14 cellular contexts compared by ENCODE assay signal in genomic region chr7:116522247-116522646, GRCh38. TPM values are rescaled to one million over a fixed set of nuclear protein-coding genes. Genes with fewer than 3 reads are reported as not detected.
DNase-seq lines count a peak whose midpoint lies in the region; ATAC-seq and TF ChIP-seq lines count a peak whose summit lies in the region.
"Had no signal": no experiment of that assay in that cellular context is flagged by ENCODE, and none has a peak within 500 bp of the region (broad histone marks: within the 10 kb centered on the region; RNA-seq: fewer than 3 reads in every experiment).

No MANE protein-coding gene starts in this region.

- POLR2A ChIA-PET in Panc1 (lab: Charles Lee): interaction anchor here (0.7 to 1.4 kb wide), 2 partner anchors 10 to 79 kb away, joined by 3 to 9 read pairs; no protein-coding TSS in a partner anchor

- DNase-seq in DMS79 treated with DMSO at 0.1 percent for 48 hours (lab: John Stamatoyannopoulos, UW) (peak; percentile 80), Panc1 (ENCODE audit: low read depth, low spot score) (peak; percentile 91), epithelial cell of proximal tubule (ENCODE audit: low read depth) (peak; percentile 98), non-pigmented ciliary epithelial cell (ENCODE audit: low read depth) (peak; percentile 88), retina (no peak), NCI-H146 treated with DMSO at 0.1 percent for 48 hours (lab: John Stamatoyannopoulos, UW; ENCODE audit: unreplicated experiment) (no peak), GM19240 (ENCODE audit: insufficient read length, low spot score) (no peak)
- DNase-seq: activated CD8-positive, alpha-beta T cell treated with anti-CD3 and anti-CD28 coated beads, Interleukin-2, amount 10 ng/mL, durations not matched to agents 7 days and 5 days; DMS 273 treated with DMSO at 0.1 percent for 48 hours; left cardiac atrium; stimulated activated CD4-positive, alpha-beta T cell treated with anti-CD3 and anti-CD28 coated beads, Interleukin-15, amount 100 ng/mL, for 24 hours; substantia nigra had no signal

- TF ChIP-seq CTCF in Panc1 (IDR thresholded peaks at IDR 0.05): no peak
- TF ChIP-seq CTCF in epithelial cell of proximal tubule (conservative IDR thresholded peaks at IDR 0.05; ENCODE audit: low read depth, low read length): no peak

- intact Hi-C loops in Panc1 (cut with micrococcal nuclease; ENCODE audit: unreplicated experiment): loop anchor here (5.0 to 10.0 kb wide), 2 partner anchors 97 to 165 kb away; no protein-coding TSS in a partner anchor

- peaks cover 7% of the 10 kb centered on the region for H3K36me3 ChIP-seq in Panc1 (ENCODE audit: control insufficient read depth, insufficient read depth, low read length)

- ATAC-seq in Panc1: peak; percentile 27
- ATAC-seq in GM19035 (IDR thresholded peaks at IDR 0.05; ENCODE audit: unreplicated experiment): no peak
- ATAC-seq: activated CD8-positive, alpha-beta T cell treated with anti-CD3 and anti-CD28 coated beads, Interleukin-2, amount 10 ng/mL, durations not matched to agents 7 days and 5 days; left cardiac atrium had no signal

- CTCF ChIA-PET in Panc1 (lab: Charles Lee): no interaction called here

- H3K4me3 ChIP-seq in Panc1 (ENCODE audit: low read depth in 2 of 2, low read length in 2 of 2) (0 out of 4 replicates have a peak overlapping the region, but pooled peaks of 1 of the 2 experiments have one; percentile 6), epithelial cell of proximal tubule (ENCODE audit: low read depth, low read length) (no peak overlapping the region)

- peaks cover 49% of the 10 kb centered on the region for H3K4me1 ChIP-seq in Panc1 (ENCODE audit: control insufficient read depth, insufficient read depth, low read length)

- H3K27me3 ChIP-seq in Panc1 (ENCODE audit: control insufficient read depth, insufficient read depth, low read length): no peaks in the 10 kb centered on the region

- no peaks in the 10 kb centered on the region for H3K9me3 ChIP-seq in Panc1 (ENCODE audit: control insufficient read depth, insufficient read depth, low read depth, low read length)

- H3K27ac ChIP-seq in Panc1 (ENCODE audit: low read length): peak overlapping the region; percentile 92

- in situ Hi-C loops in Panc1 (cut with HindIII; ENCODE audit: low pct_unique_long_range_greater_than_20kb, low sequenced_read_pairs): no loop called here

- no TSS peak for BruUV-seq in Panc1 (replicated peaks; lab: Mats Ljungman, UMichigan)

RNA-seq across cellular contexts. Expression of gene CAV1, which starts 2.6 kb away (rescaled TPM):
- total RNA-seq in Panc1 (2021; ENCODE audit: unreplicated experiment) (496 TPM), epithelial cell of proximal tubule (66.7 and 110 TPM in 2 replicates)
- polyA plus RNA-seq in Panc1 (2012; ENCODE audit: insufficient read length): 465 TPM
- total RNA-seq: activated CD8-positive, alpha-beta T cell treated with anti-CD3 and anti-CD28 coated beads, Interleukin-2, amount 10 ng/mL, durations not matched to agents 7 days and 5 days; OCI-LY7 had no signal

RNA-seq across cellular contexts. Expression of gene CAV2, which starts 22.7 kb away (rescaled TPM):
- total RNA-seq in Panc1 (2021; ENCODE audit: unreplicated experiment) (217 TPM), epithelial cell of proximal tubule (81.7 and 94.1 TPM in 2 replicates)
- polyA plus RNA-seq in Panc1 (2012; ENCODE audit: insufficient read length): 199 TPM
- total RNA-seq: activated CD8-positive, alpha-beta T cell treated with anti-CD3 and anti-CD28 coated beads, Interleukin-2, amount 10 ng/mL, durations not matched to agents 7 days and 5 days; OCI-LY7 had no signal

Comparison
In these comparisons a context has a peak if more than half of its experiments do, and no peak if none do; other contexts are left out.
1. DNase-seq: peak in DMS79 treated with DMSO at 0.1 percent for 48 hours (single experiment), Panc1 (single experiment), epithelial cell of proximal tubule (single experiment) and non-pigmented ciliary epithelial cell (single experiment); none in retina (single experiment), NCI-H146 treated with DMSO at 0.1 percent for 48 hours (single experiment) and GM19240 (single experiment).